In the genomic region with DNA sequence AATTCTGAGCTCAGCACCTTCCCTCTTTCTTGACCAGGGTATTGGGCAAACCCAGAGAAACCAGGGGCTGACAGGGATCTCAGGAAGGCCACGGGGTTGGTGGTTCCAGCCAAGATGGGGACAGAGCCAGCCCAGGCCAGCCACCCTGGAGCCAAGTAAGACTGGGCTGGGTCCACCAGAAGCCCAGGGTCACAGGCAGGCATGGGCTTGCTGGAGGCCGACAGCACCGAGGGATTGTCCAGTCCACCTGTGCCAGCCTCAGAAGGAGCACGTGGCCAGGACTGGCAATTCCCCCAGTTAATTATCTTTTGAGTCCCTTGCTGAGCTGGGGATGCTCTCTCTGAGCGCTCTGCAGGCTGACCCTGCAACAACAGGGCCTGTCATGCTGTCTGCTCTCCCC, we compare ENCODE assay signal across 17 cellular contexts.
"Had no signal": no experiment of that assay in that cellular context is flagged by ENCODE, and none has a peak within 500 bp of the region (broad histone marks: within the 10 kb centered on the region; RNA-seq: fewer than 3 reads in every experiment).

No MANE protein-coding gene starts in this region.

- H3K4me3 Mint-ChIP-seq: activated CD4-positive, alpha-beta T cell treated with anti-CD3 and anti-CD28 coated beads, Interleukin-2, amount 10 ng/mL, durations not matched to agents 7 days and 5 days; activated naive CD4-positive, alpha-beta T cell treated with anti-CD3 and anti-CD28 coated beads for 36 hours; activated T-helper 17 cell treated with anti-CD3 and anti-CD28 coated beads, Interleukin-2, amount 50 U/mL, for 72 hours; naive thymus-derived CD4-positive, alpha-beta T cell; T-helper 17 cell had no signal

- H3K4me1 Mint-ChIP-seq: activated CD4-positive, alpha-beta T cell treated with anti-CD3 and anti-CD28 coated beads, Interleukin-2, amount 10 ng/mL, durations not matched to agents 7 days and 5 days had no signal

- ATAC-seq: activated T-helper 17 cell treated with anti-CD3 and anti-CD28 coated beads, Interleukin-2, amount 50 U/mL, for 72 hours; naive thymus-derived CD4-positive, alpha-beta T cell; sciatic nerve; T-helper 17 cell had no signal

- H3K9me3 ChIP-seq: testis had no signal

- H3K9me3 Mint-ChIP-seq: activated CD4-positive, alpha-beta T cell treated with anti-CD3 and anti-CD28 coated beads, Interleukin-2, amount 10 ng/mL, durations not matched to agents 7 days and 5 days; activated naive CD4-positive, alpha-beta T cell treated with anti-CD3 and anti-CD28 coated beads for 36 hours; activated T-helper 17 cell treated with anti-CD3 and anti-CD28 coated beads, Interleukin-2, amount 50 U/mL, for 72 hours had no signal

- H3K27me3 ChIP-seq: hepatocyte, testis had no signal

- H3K4me2 ChIP-seq: hepatocyte had no signal

- H3K27ac ChIP-seq: hepatocyte, SK-N-MC, testis had no signal

- DNase-seq: activated CD4-positive, alpha-beta T cell treated with anti-CD3 and anti-CD28 coated beads, Interleukin-2, amount 10 ng/mL, durations not matched to agents 7 days and 5 days; activated CD4-positive, CD25-positive, alpha-beta regulatory T cell; activated CD8-positive, alpha-beta memory T cell treated with anti-CD3 and anti-CD28 coated beads for 24 hours; activated naive CD4-positive, alpha-beta T cell treated with anti-CD3 and anti-CD28 coated beads for 36 hours; kidney glomerular epithelial cell; naive thymus-derived CD4-positive, alpha-beta T cell; occipital lobe; stimulated activated CD4-positive, alpha-beta T cell treated with anti-CD3 and anti-CD28 coated beads, Interleukin-2, amount 100 ng/mL, for 24 hours; stimulated activated naive CD4-positive, alpha-beta T cell treated with Interleukin-2 at 50 U/mL for 16 hours; T-helper 17 cell; testis had no signal

- H3K27me3 Mint-ChIP-seq: activated CD4-positive, alpha-beta T cell treated with anti-CD3 and anti-CD28 coated beads, Interleukin-2, amount 10 ng/mL, durations not matched to agents 7 days and 5 days; activated T-helper 17 cell treated with anti-CD3 and anti-CD28 coated beads, Interleukin-2, amount 50 U/mL, for 72 hours; naive thymus-derived CD4-positive, alpha-beta T cell; progenitor cell of endocrine pancreas; T-helper 17 cell had no signal

- H2AFZ ChIP-seq: hepatocyte had no signal

- H3K27ac Mint-ChIP-seq: activated CD4-positive, alpha-beta T cell treated with anti-CD3 and anti-CD28 coated beads, Interleukin-2, amount 10 ng/mL, durations not matched to agents 7 days and 5 days; activated naive CD4-positive, alpha-beta T cell treated with anti-CD3 and anti-CD28 coated beads for 36 hours; activated T-helper 17 cell treated with anti-CD3 and anti-CD28 coated beads, Interleukin-2, amount 50 U/mL, for 72 hours; naive thymus-derived CD4-positive, alpha-beta T cell; progenitor cell of endocrine pancreas had no signal

- H3K4me3 ChIP-seq: hepatocyte, lung, SK-N-MC, testis had no signal
